In genomic region chr7:116840256-116840655, GRCh38 we compare ENCODE assay signal across 1 cellular context.
TF ChIP-seq lines count a peak whose summit lies in the region.

No MANE protein-coding gene starts in this region.

TF ChIP-seq in K562, 482 proteins besides CTCF, POLR2A, EP300 and RAD21 (continued from another document):
- TF ChIP-seq IRF2 (CRISPR knock-in tag; IDR thresholded peaks at IDR 0.05) (no peak), CREB5 (CRISPR knock-in tag; IDR thresholded peaks at IDR 0.05) (no peak), FOXJ2 (tag; IDR thresholded peaks at IDR 0.05) (peak; percentile 87), STAT6 (CRISPR knock-in tag; IDR thresholded peaks at IDR 0.05) (0 out of 2 replicates have a peak, but pooled peaks have one; percentile 27), HMG20B (CRISPR knock-in tag; IDR thresholded peaks at IDR 0.05) (no peak), KDM1A (IDR thresholded peaks at IDR 0.05) (no peak), RFX1 (IDR thresholded peaks at IDR 0.05) (peak; percentile 56), ARID4B (CRISPR knock-in tag; IDR thresholded peaks at IDR 0.05) (no peak), LEF1 (IDR thresholded peaks at IDR 0.05) (no peak), TAL1 (IDR thresholded peaks at IDR 0.05) (peak; percentile 53), TEAD4 (IDR thresholded peaks at IDR 0.05; ENCODE audit: low read length) (peak; percentile 41; the same call in 1 of the 2 replicates), TEAD4 (CRISPR knock-in tag; IDR thresholded peaks at IDR 0.05; ENCODE audit: borderline replicate concordance) (no peak), SMAD4 (CRISPR knock-in tag; conservative IDR thresholded peaks at IDR 0.05) (no peak), NFRKB (IDR thresholded peaks at IDR 0.05; ENCODE audit: low read depth) (no peak), CHD2 (IDR thresholded peaks at IDR 0.05; ENCODE audit: low read depth, low read length) (peak; percentile 85), ATF1 (CRISPR knock-in tag; IDR thresholded peaks at IDR 0.05) (no peak), ATF1 (tag; IDR thresholded peaks at IDR 0.05) (no peak), CBFA2T3 (IDR thresholded peaks at IDR 0.05) (peak; percentile 44), BHLHE40 (IDR thresholded peaks at IDR 0.05; ENCODE audit: low read length) (peak; percentile 25; the same call in 1 of the 2 replicates), SRF (CRISPR knock-in tag; IDR thresholded peaks at IDR 0.05) (peak in 1 of 2 experiments; percentile 82; a peak in 2 of 4 replicates)
